Comparison of ENCODE assay signal across 9 cellular contexts in the genomic region with DNA sequence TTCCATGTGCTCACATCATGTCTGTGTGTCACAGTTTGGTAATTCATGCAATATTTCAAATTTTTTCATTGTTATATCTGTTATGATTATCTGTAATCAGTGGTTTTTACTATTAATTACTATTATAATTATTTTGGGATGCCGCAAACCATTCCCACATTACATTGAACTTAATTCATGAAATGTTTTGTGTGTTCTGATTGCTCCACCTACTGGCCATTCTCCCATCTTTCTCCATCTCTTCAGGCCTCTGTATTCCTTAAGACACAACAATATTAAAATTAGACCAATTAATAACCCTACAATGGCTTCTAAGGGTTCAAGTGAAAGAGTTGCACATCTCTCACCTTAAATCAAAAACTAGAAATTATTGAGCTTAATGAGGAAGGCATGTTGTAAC.
DNase-seq lines count a peak whose midpoint lies in the region; ATAC-seq, FAIRE-seq and TF ChIP-seq lines count a peak whose summit lies in the region.
"Had no signal": no experiment of that assay in that cellular context is flagged by ENCODE, and none has a peak within 500 bp of the region (broad histone marks: within the 10 kb centered on the region; RNA-seq: fewer than 3 reads in every experiment).

No MANE protein-coding gene starts in this region.

- H3K27ac ChIP-seq in IMR-90 (ENCODE audit: insufficient read depth, low read length), result no peak overlapping the region
- H3K27ac ChIP-seq in HepG2 (ENCODE audit: extremely low read length, insufficient read depth, low read length), result no peak overlapping the region
- no peak overlapping the region for H3K27ac ChIP-seq in upper lobe of left lung
- no peak overlapping the region for H3K27ac ChIP-seq in vagina
- H3K27ac ChIP-seq: stomach had no signal

- H3K27me3 ChIP-seq in IMR-90 (ENCODE audit: control insufficient read depth, insufficient read depth, low read length) (no peaks in the 10 kb centered on the region), HepG2 (ENCODE audit: control insufficient read depth in 1 of 2, insufficient read depth in 2 of 2, low read length in 2 of 2) (no peaks in the 10 kb centered on the region; a peak in 1 of 5 replicates), upper lobe of left lung (no peaks in the 10 kb centered on the region), vagina (no peaks in the 10 kb centered on the region)
- H3K27me3 ChIP-seq: stomach had no signal

- BruUV-seq in IMR-90 (replicated peaks; lab: Mats Ljungman, UMichigan), result no TSS peak
- no TSS peak for BruUV-seq in HepG2 (replicated peaks; lab: Mats Ljungman, UMichigan)

- no peaks in the 10 kb centered on the region for H3K79me1 ChIP-seq in IMR-90 (ENCODE audit: low read depth in 1 of 2, low read length in 2 of 2)

- H3K23ac ChIP-seq in IMR-90 (ENCODE audit: low read depth, low read length), result no peak overlapping the region

- H3K14ac ChIP-seq in IMR-90 (replicated peaks; ENCODE audit: low read depth, low read length), result no peak overlapping the region

- no peak overlapping the region for H3K18ac ChIP-seq in IMR-90 (ENCODE audit: low read depth, low read length)

- TF ChIP-seq EP300 in HepG2 (IDR thresholded peaks at IDR 0.05; ENCODE audit: low read depth in 2 of 2, low read length in 2 of 2) (no peak), HepG2 (CRISPR knock-in tag; IDR thresholded peaks at IDR 0.05; ENCODE audit: borderline replicate concordance) (no peak), upper lobe of left lung (IDR thresholded peaks at IDR 0.05) (no peak)

- TF ChIP-seq RAD21 in IMR-90 (IDR thresholded peaks at IDR 0.05; ENCODE audit: low read length), result peak; percentile 31
- TF ChIP-seq RAD21 in HepG2 (CRISPR knock-in tag; IDR thresholded peaks at IDR 0.05), result no peak

- H4K8ac ChIP-seq in IMR-90 (ENCODE audit: low read depth in 2 of 2, low read length in 2 of 2), result no peak overlapping the region

- H3K36me3 ChIP-seq in IMR-90 (ENCODE audit: control insufficient read depth, insufficient read depth, low read length) (no peaks in the 10 kb centered on the region), HepG2 (replicated peaks in 1 of 2; ENCODE audit: control insufficient read depth in 1 of 2, insufficient read depth in 2 of 2, low read length in 2 of 2) (no peaks in the 10 kb centered on the region), upper lobe of left lung (no peaks in the 10 kb centered on the region), vagina (no peaks in the 10 kb centered on the region)
- H3K36me3 ChIP-seq: stomach had no signal

- no peak overlapping the region for H4K5ac ChIP-seq in IMR-90 (ENCODE audit: low read depth, low read length)

- H3K4ac ChIP-seq in IMR-90 (ENCODE audit: low read depth, low read length), result no peak overlapping the region

- no peak overlapping the region for H2AK5ac ChIP-seq in IMR-90 (ENCODE audit: low read depth, low read length)

- H3K9me1 ChIP-seq in IMR-90 (ENCODE audit: insufficient read depth, low read length), result no peaks in the 10 kb centered on the region

- H3K4me3 ChIP-seq in IMR-90 (ENCODE audit: insufficient read depth, low read depth, low read length) (no peak overlapping the region), astrocyte of the cerebellum (ENCODE audit: low read depth, low read length) (no peak overlapping the region), HepG2 (replicated peaks in 1 of 3; ENCODE audit: insufficient read depth in 1 of 3, low read depth in 2 of 3, low read length in 3 of 3) (no peak overlapping the region), upper lobe of left lung (no peak overlapping the region), vagina (no peak overlapping the region)
- H3K4me3 ChIP-seq: stomach had no signal

- H3K9me3 ChIP-seq in IMR-90 (ENCODE audit: control insufficient read depth, insufficient read depth, low read length), result no peaks in the 10 kb centered on the region
- H3K9me3 ChIP-seq in HepG2 (ENCODE audit: low read length), result no peaks in the 10 kb centered on the region
- no peaks in the 10 kb centered on the region for H3K9me3 ChIP-seq in upper lobe of left lung
- H3K9me3 ChIP-seq in vagina, result no peaks in the 10 kb centered on the region
- H3K9me3 ChIP-seq: stomach had no signal

- no peak for ATAC-seq in IMR-90 (ENCODE audit: low read depth)
- no peak for ATAC-seq in HepG2
- ATAC-seq in upper lobe of left lung (ENCODE audit: low FRiP score in 2 of 2), result no peak
- no peak for ATAC-seq in GM18520 (IDR thresholded peaks at IDR 0.05; ENCODE audit: unreplicated experiment)

- no peaks in the 10 kb centered on the region for H3K79me2 ChIP-seq in HepG2 (ENCODE audit: insufficient read depth, low read length)

- H4K91ac ChIP-seq in IMR-90 (ENCODE audit: insufficient read depth, low read depth, low read length), result no peak overlapping the region

- H2BK20ac ChIP-seq in IMR-90 (ENCODE audit: low read depth, low read length), result no peak overlapping the region

- POLR2A ChIA-PET in IMR-90 (lab: Charles Lee; ENCODE audit: unreplicated experiment) (no interaction called here), HepG2 (lab: Yijun Ruan, JAX) (no interaction called here)

- in situ Hi-C loops in IMR-90 (cut with MboI; ENCODE audit: low sequenced_read_pairs), result no loop called here
- in situ Hi-C loops in astrocyte of the cerebellum (cut with HindIII; ENCODE audit: low sequenced_read_pairs), result no loop called here
- in situ Hi-C loops in HepG2 (cut with HindIII; ENCODE audit: extremely low pct_ligation_motif_present, low pct_unique_long_range_greater_than_20kb), result no loop called here

- TF ChIP-seq CTCF in IMR-90 (conservative IDR thresholded peaks at IDR 0.05; ENCODE audit: low read depth, low read length) (peak; percentile 34), astrocyte of the cerebellum (IDR thresholded peaks at IDR 0.05; ENCODE audit: low read depth, low read length, missing control alignments) (peak; percentile 45), HepG2 (CRISPR knock-in tag; IDR thresholded peaks at IDR 0.05) (peak; percentile 41), upper lobe of left lung (IDR thresholded peaks at IDR 0.05) (peak in 1 of 6 experiments; percentile 17), vagina (IDR thresholded peaks at IDR 0.05) (no peak)

- CTCF ChIA-PET in IMR-90 (lab: Yijun Ruan, JAX) (no interaction called here), HepG2 (lab: Yijun Ruan, JAX; ENCODE audit: low intra/inter-chr PET ratio, low total read pairs) (interaction anchor here (0.8 to 1.8 kb wide), 3 partner anchors 563 to 1518 kb away, joined by 3 to 9 read pairs (median 7); no protein-coding TSS in a partner anchor)

- FAIRE-seq in HepG2 (lab: Jason Lieb, UNC), result peak; percentile 47

- no peak overlapping the region for H3K56ac ChIP-seq in IMR-90 (ENCODE audit: extremely low read depth, insufficient read depth, low read length)

- H2AFZ ChIP-seq in IMR-90 (replicated peaks; ENCODE audit: low read length, poor library complexity), result no peak overlapping the region
- H2AFZ ChIP-seq in HepG2 (ENCODE audit: low read length), result no peak overlapping the region

- DNase-seq in COR-L47 (lab: John Stamatoyannopoulos, UW), result peak; percentile 36
- peak; percentile 7 for DNase-seq in IMR-90
- DNase-seq in astrocyte of the cerebellum (ENCODE audit: low read depth), result peak; percentile 12
- DNase-seq in HepG2 (ENCODE audit: low spot score), result peak; percentile 11
- DNase-seq in stimulated activated CD4-positive, alpha-beta T cell treated with anti-CD3 and anti-CD28 coated beads, Interleukin-4, amount 100 ng/mL, for 24 hours, result no peak
- no peak for DNase-seq in upper lobe of left lung
- DNase-seq in vagina (ENCODE audit: extremely low spot score in 2 of 2), result no peak
- DNase-seq: stomach had no signal

- TF ChIP-seq POLR2A in IMR-90 (IDR thresholded peaks at IDR 0.05; ENCODE audit: low read depth, low read length), result no peak
- TF ChIP-seq POLR2A in HepG2 (IDR thresholded peaks at IDR 0.05; ENCODE audit: insufficient read depth in 1 of 2, low read depth in 2 of 2, low read length in 2 of 2), result no peak
- no peak for TF ChIP-seq POLR2A in upper lobe of left lung (IDR thresholded peaks at IDR 0.05)
- no peak for TF ChIP-seq POLR2A in vagina (IDR thresholded peaks at IDR 0.05)

- no peaks in the 10 kb centered on the region for H3K4me1 ChIP-seq in IMR-90 (ENCODE audit: control insufficient read depth, insufficient read depth, low read length)
- H3K4me1 ChIP-seq in HepG2 (ENCODE audit: insufficient read depth, low read length), result no peaks in the 10 kb centered on the region
- no peaks in the 10 kb centered on the region for H3K4me1 ChIP-seq in upper lobe of left lung
- H3K4me1 ChIP-seq in vagina, result no peaks in the 10 kb centered on the region
- H3K4me1 ChIP-seq: stomach had no signal

- no peak overlapping the region for H2BK120ac ChIP-seq in IMR-90 (ENCODE audit: low read depth, low read length)

- no peak overlapping the region for H2BK5ac ChIP-seq in IMR-90 (ENCODE audit: low read depth, low read length, poor library complexity, severe bottlenecking)

- intact Hi-C loops in IMR-90 (cut with micrococcal nuclease) (no loop called here), HepG2 (cut with micrococcal nuclease; ENCODE audit: unreplicated experiment) (loop anchor here (1.0 kb wide), 4 partner anchors 269 to 1518 kb away; no protein-coding TSS in a partner anchor), vagina (cut with DNase I) (no loop called here)

- no peak overlapping the region for H3K4me2 ChIP-seq in IMR-90 (ENCODE audit: low read depth, low read length)
- no peak overlapping the region for H3K4me2 ChIP-seq in HepG2 (ENCODE audit: low read depth, low read length)

- no CpG with 5 or more reads among the region's 1 CpG for WGBS in IMR-90 (ENCODE audit: extremely low coverage in 2 of 2, insufficient read length in 1 of 2), 2 experiments
- WGBS in HepG2 (ENCODE audit: low lambda C conversion rate), result 47% methylated on average over 1 of the region's 1 CpG
- WGBS in upper lobe of left lung, 2 donors, result 42 to 51% methylated on average over 1 of the region's 1 CpG

- dilution Hi-C loops in IMR-90 (cut with HindIII; ENCODE audit: low sequenced_read_pairs, unreplicated experiment), result no loop called here

- H4K20me1 ChIP-seq in IMR-90 (ENCODE audit: insufficient read depth, low read length) (no peaks in the 10 kb centered on the region), HepG2 (ENCODE audit: insufficient read depth, low read length) (no peaks in the 10 kb centered on the region)

- no peak overlapping the region for H3K9ac ChIP-seq in IMR-90 (ENCODE audit: low read depth, low read length)
- no peak overlapping the region for H3K9ac ChIP-seq in HepG2 (ENCODE audit: insufficient read depth, low read depth, low read length)

- no peak overlapping the region for H2BK15ac ChIP-seq in IMR-90 (ENCODE audit: low read depth, low read length)

- no peak overlapping the region for H2AK9ac ChIP-seq in IMR-90 (replicated peaks; ENCODE audit: low read depth, low read length, poor library complexity)

TF ChIP-seq in IMR-90, 13 proteins besides CTCF, POLR2A, EP300 and RAD21 (continues in another document):
- no peak for TF ChIP-seq SMC3 (IDR thresholded peaks at IDR 0.05; ENCODE audit: low read depth, low read length)
- TF ChIP-seq CHD1 (IDR thresholded peaks at IDR 0.05; ENCODE audit: low read depth, low read length), result no peak
- TF ChIP-seq BHLHE40 (IDR thresholded peaks at IDR 0.05; ENCODE audit: low read depth, low read length), result no peak

TF ChIP-seq in HepG2, 621 proteins besides CTCF, POLR2A, EP300 and RAD21 (continues in another document):
- TF ChIP-seq, protein P1, sequence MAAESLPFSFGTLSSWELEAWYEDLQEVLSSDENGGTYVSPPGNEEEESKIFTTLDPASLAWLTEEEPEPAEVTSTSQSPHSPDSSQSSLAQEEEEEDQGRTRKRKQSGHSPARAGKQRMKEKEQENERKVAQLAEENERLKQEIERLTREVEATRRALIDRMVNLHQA (CRISPR knock-in tag; IDR thresholded peaks at IDR 0.05), result no peak

Comparison
In these comparisons a context has a peak if more than half of its experiments do, and no peak if none do; other contexts are left out.
1. DNase-seq: peak in COR-L47 (single experiment), IMR-90 (single experiment), astrocyte of the cerebellum (single experiment) and HepG2 (single experiment); none in stimulated activated CD4-positive, alpha-beta T cell treated with anti-CD3 and anti-CD28 coated beads, Interleukin-4, amount 100 ng/mL, for 24 hours (single experiment), upper lobe of left lung (0 of 2) and vagina (0 of 2).
2. CTCF ChIP-seq: peak in IMR-90 (single experiment), astrocyte of the cerebellum (single experiment) and HepG2 (single experiment); none in vagina (0 of 3).